Comparison of ENCODE assay signal across 1 cellular context in the genomic region with DNA sequence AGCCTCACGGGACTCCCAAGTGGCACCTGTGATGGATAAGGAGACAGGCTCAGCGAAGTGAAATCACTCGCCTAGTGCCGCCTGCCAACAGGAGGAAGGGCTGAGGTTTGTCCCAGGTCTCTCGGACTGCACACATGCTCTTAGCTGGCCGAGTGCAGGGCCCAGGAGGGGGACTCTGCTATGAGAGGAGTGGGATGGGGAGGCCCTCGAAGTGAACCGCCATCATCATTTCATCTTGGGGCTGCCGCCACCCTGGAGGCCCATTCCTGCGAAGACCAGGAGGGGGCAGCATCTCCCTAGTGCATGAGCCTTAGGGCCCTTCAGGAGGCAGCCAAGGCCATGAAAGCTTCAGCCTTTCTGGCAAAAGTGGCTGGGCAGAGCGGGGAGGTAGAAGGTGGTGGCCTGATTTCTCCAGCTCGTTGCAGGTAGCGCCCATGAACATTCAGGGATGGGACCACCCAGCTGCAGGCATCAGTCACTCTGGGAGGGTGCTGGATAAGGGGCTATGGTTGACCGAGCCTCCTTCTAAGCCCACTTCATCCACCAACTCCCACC.
TF ChIP-seq lines count a peak whose summit lies in the region.

No MANE protein-coding gene starts in this region.

TF ChIP-seq in H1, 55 proteins besides CTCF, POLR2A, EP300 and RAD21:
- TF ChIP-seq ZNF274 (IDR thresholded peaks at IDR 0.05; ENCODE audit: borderline replicate concordance, extremely low read depth, low read length), result no peak
- no peak for TF ChIP-seq RFX5 (IDR thresholded peaks at IDR 0.05; ENCODE audit: borderline replicate concordance, low read depth, low read length)
- TF ChIP-seq CREB1 (IDR thresholded peaks at IDR 0.05), result no peak
- TF ChIP-seq CEBPB (IDR thresholded peaks at IDR 0.05; ENCODE audit: low read depth, low read length), result no peak
- TF ChIP-seq MAX (IDR thresholded peaks at IDR 0.05), result no peak
- no peak for TF ChIP-seq EZH2 (IDR thresholded peaks at IDR 0.05; ENCODE audit: low read depth, low read length, severe bottlenecking)
- no peak for TF ChIP-seq POLR2AphosphoS5 (IDR thresholded peaks at IDR 0.05; ENCODE audit: low read depth, low read length)
- 0 out of 2 replicates have a peak, but pooled peaks have one; percentile 22 for TF ChIP-seq TAF1 (IDR thresholded peaks at IDR 0.05; ENCODE audit: low read depth, low read length)
- TF ChIP-seq RXRA (IDR thresholded peaks at IDR 0.05; ENCODE audit: insufficient read depth, low read depth, low read length), result no peak
- no peak for TF ChIP-seq GTF2F1 (IDR thresholded peaks at IDR 0.05; ENCODE audit: borderline replicate concordance, low read depth, low read length)
- TF ChIP-seq BACH1 (IDR thresholded peaks at IDR 0.05; ENCODE audit: low read length), result no peak
- TF ChIP-seq TEAD4 (IDR thresholded peaks at IDR 0.05; ENCODE audit: low read depth, low read length), result no peak; the same call in 1 of the 2 replicates
- no peak for TF ChIP-seq MAFK (IDR thresholded peaks at IDR 0.05; ENCODE audit: low read depth, low read length)
- TF ChIP-seq CBX8 (IDR thresholded peaks at IDR 0.05; ENCODE audit: borderline replicate concordance, low read depth, low read length), result no peak
- no peak for TF ChIP-seq CHD1 (IDR thresholded peaks at IDR 0.05; ENCODE audit: low read depth, low read length)
- TF ChIP-seq, protein P1, sequence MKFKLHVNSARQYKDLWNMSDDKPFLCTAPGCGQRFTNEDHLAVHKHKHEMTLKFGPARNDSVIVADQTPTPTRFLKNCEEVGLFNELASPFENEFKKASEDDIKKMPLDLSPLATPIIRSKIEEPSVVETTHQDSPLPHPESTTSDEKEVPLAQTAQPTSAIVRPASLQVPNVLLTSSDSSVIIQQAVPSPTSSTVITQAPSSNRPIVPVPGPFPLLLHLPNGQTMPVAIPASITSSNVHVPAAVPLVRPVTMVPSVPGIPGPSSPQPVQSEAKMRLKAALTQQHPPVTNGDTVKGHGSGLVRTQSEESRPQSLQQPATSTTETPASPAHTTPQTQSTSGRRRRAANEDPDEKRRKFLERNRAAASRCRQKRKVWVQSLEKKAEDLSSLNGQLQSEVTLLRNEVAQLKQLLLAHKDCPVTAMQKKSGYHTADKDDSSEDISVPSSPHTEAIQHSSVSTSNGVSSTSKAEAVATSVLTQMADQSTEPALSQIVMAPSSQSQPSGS (IDR thresholded peaks at IDR 0.05; ENCODE audit: low read length), result no peak
- TF ChIP-seq, protein P2, sequence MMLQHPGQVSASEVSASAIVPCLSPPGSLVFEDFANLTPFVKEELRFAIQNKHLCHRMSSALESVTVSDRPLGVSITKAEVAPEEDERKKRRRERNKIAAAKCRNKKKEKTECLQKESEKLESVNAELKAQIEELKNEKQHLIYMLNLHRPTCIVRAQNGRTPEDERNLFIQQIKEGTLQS (IDR thresholded peaks at IDR 0.05; ENCODE audit: insufficient read depth, low read depth, low read length), result no peak
- no peak for TF ChIP-seq BCL11A (IDR thresholded peaks at IDR 0.05; ENCODE audit: low read depth in 2 of 2, low read length in 2 of 2)
- TF ChIP-seq NANOG (IDR thresholded peaks at IDR 0.05; ENCODE audit: insufficient read depth, low read depth, low read length, poor library complexity, severe bottlenecking), result peak; percentile 11
- no peak for TF ChIP-seq KDM5A (IDR thresholded peaks at IDR 0.05; ENCODE audit: low read length)
- TF ChIP-seq HDAC6 (IDR thresholded peaks at IDR 0.05; ENCODE audit: low read depth, low read length), result no peak
- TF ChIP-seq SP1 (IDR thresholded peaks at IDR 0.05; ENCODE audit: low read depth, low read length), result no peak
- no peak for TF ChIP-seq KDM1A (IDR thresholded peaks at IDR 0.05; ENCODE audit: borderline replicate concordance, low read length)
- no peak for TF ChIP-seq SUZ12 (IDR thresholded peaks at IDR 0.05; ENCODE audit: low read length)
- TF ChIP-seq USF2 (IDR thresholded peaks at IDR 0.05; ENCODE audit: low read length), result no peak
- TF ChIP-seq PHF8 (conservative IDR thresholded peaks at IDR 0.05; ENCODE audit: low read depth, low read length), result no peak
- no peak for TF ChIP-seq CHD2 (IDR thresholded peaks at IDR 0.05; ENCODE audit: low read length)
- 0 out of 2 replicates have a peak, but pooled peaks have one; percentile 6 for TF ChIP-seq JUND (IDR thresholded peaks at IDR 0.05; ENCODE audit: low read length)
- no peak for TF ChIP-seq RNF2 (IDR thresholded peaks at IDR 0.05; ENCODE audit: borderline replicate concordance, low read depth, low read length, missing control alignments, poor library complexity, severe bottlenecking)
- TF ChIP-seq ASH2L (IDR thresholded peaks at IDR 0.05; ENCODE audit: low read length), result no peak
- TF ChIP-seq CTBP2 (IDR thresholded peaks at IDR 0.05; ENCODE audit: borderline replicate concordance, insufficient read depth, insufficient read length, low read length), result no peak
- no peak for TF ChIP-seq TAF7 (optimal IDR thresholded peaks at IDR 0.05; ENCODE audit: borderline replicate concordance, low read depth, low read length)
- peak; percentile 56; the same call in 1 of the 2 replicates for TF ChIP-seq GABPA (IDR thresholded peaks at IDR 0.05; ENCODE audit: borderline replicate concordance, insufficient read depth, low read length)
- TF ChIP-seq YY1 (IDR thresholded peaks at IDR 0.05; ENCODE audit: low read depth, low read length), result peak; percentile 80
- no peak for TF ChIP-seq SRF (IDR thresholded peaks at IDR 0.05; ENCODE audit: low read depth, low read length)
- no peak for TF ChIP-seq HDAC2 (IDR thresholded peaks at IDR 0.05; ENCODE audit: borderline replicate concordance in 1 of 2, low read depth in 2 of 2, low read length in 2 of 2)
- no peak for TF ChIP-seq FOSL1 (IDR thresholded peaks at IDR 0.05; ENCODE audit: insufficient read depth, low read depth, low read length)
